ENCODE assay signal across 11 cellular contexts in genomic region chr18:45850021-45850420, GRCh38. TPM values are rescaled to one million over a fixed set of nuclear protein-coding genes. Genes with fewer than 3 reads are reported as not detected.
A peak's percentile ranks its signal among the peaks of the same experiment; 100 is the strongest.
DNase-seq lines count a peak whose midpoint lies in the region; ATAC-seq and TF ChIP-seq lines count a peak whose summit lies in the region.
"Had no signal": no experiment of that assay in that cellular context is flagged by ENCODE, and none has a peak within 500 bp of the region (broad histone marks: within the 10 kb centered on the region; RNA-seq: fewer than 3 reads in every experiment).

No MANE protein-coding gene starts in this region.

- no peaks in the 10 kb centered on the region for H3K9me3 Mint-ChIP-seq in mesothelial cell of epicardium

- no peaks in the 10 kb centered on the region for H3K27me3 Mint-ChIP-seq in mesothelial cell of epicardium (ENCODE audit: low read depth)
- H3K27me3 Mint-ChIP-seq: T-helper 17 cell had no signal

- H3K27ac Mint-ChIP-seq in mesothelial cell of epicardium, result no peak overlapping the region
- H3K27ac Mint-ChIP-seq: T-helper 17 cell had no signal

- DNase-seq in ELR (ENCODE audit: low read depth) (peak; percentile 44), ascending aorta (ENCODE audit: low spot score in 2 of 2) (no peak), mesothelial cell of epicardium (ENCODE audit: low spot score in 2 of 2, unreplicated experiment in 2 of 2) (no peak), NCI-H226 (no peak), NCI-H1436 treated with DMSO at 0.1 percent for 48 hours (lab: John Stamatoyannopoulos, UW) (no peak)
- no peak for DNase-seq in activated T-cell treated with anti-CD3 and anti-CD28 coated beads, Interleukin-2, amount 50 U/mL, for 48 hours
- DNase-seq: anterior cingulate cortex; stimulated activated CD4-positive, alpha-beta T cell treated with anti-CD3 and anti-CD28 coated beads, Interleukin-1b, Interleukin-23, amount 100 ng/mL, for 48 hours; T-helper 17 cell had no signal

- H3K36me3 ChIP-seq in ascending aorta, result peaks cover 11 to 28% of the 10 kb centered on the region in 2 donors

- no peaks in the 10 kb centered on the region for H3K9me3 ChIP-seq in ascending aorta

- H3K4me1 ChIP-seq in ascending aorta, result no peaks in the 10 kb centered on the region

- H3K27me3 ChIP-seq in ascending aorta, result no peaks in the 10 kb centered on the region

- no peak overlapping the region for H3K4me3 Mint-ChIP-seq in mesothelial cell of epicardium
- H3K4me3 Mint-ChIP-seq: T-helper 17 cell had no signal

- ATAC-seq in HG02610 (IDR thresholded peaks at IDR 0.05; ENCODE audit: unreplicated experiment) (peak; percentile 53), HG03095 (IDR thresholded peaks at IDR 0.05; ENCODE audit: unreplicated experiment) (no peak)
- ATAC-seq: T-helper 17 cell had no signal

- H3K4me3 ChIP-seq in ascending aorta, result no peak overlapping the region

- no peak overlapping the region for H3K27ac ChIP-seq in ascending aorta

- H3K4me1 Mint-ChIP-seq in mesothelial cell of epicardium, result peaks cover 6% of the 10 kb centered on the region

- H3K36me3 Mint-ChIP-seq in mesothelial cell of epicardium, result peaks cover 22% of the 10 kb centered on the region

- TF ChIP-seq CTCF in ascending aorta (IDR thresholded peaks at IDR 0.05) (peak in 2 of 3 experiments; percentile 14 to 18), mesothelial cell of epicardium (IDR thresholded peaks at IDR 0.05; ENCODE audit: unreplicated experiment) (peak; percentile 21)

- intact Hi-C loops in ascending aorta (cut with DNase I), result loop anchor here (5.0 kb wide), 2 partner anchors 158 to 183 kb away; no protein-coding TSS in a partner anchor

RNA-seq across cellular contexts. Expression of gene SIGLEC15, which starts 24.5 kb away (rescaled TPM):
- total RNA-seq in ascending aorta (not detected), mesothelial cell of epicardium (not detected in 3 replicates)
- total RNA-seq: T-helper 17 cell had no signal
